ENCODE assay signal across 8 cellular contexts in genomic region chr1:230425252-230426061, GRCh38. TPM values are rescaled to one million over a fixed set of nuclear protein-coding genes. Genes with fewer than 3 reads are reported as not detected.
DNase-seq lines count a peak whose midpoint lies in the region; ATAC-seq and TF ChIP-seq lines count a peak whose summit lies in the region.

No MANE protein-coding gene starts in this region.

- DNase-seq in H9 (no peak), left kidney (ENCODE audit: low read depth, low spot score) (peak; percentile 54), upper lobe of left lung (peak in 1 of 2 donors; percentile 86), NCI-H2171 (lab: John Stamatoyannopoulos, UW) (no peak)
- DNase-seq in activated naive CD8-positive, alpha-beta T cell treated with anti-CD3 and anti-CD28 coated beads for 36 hours = no peak
- DNase-seq in activated effector memory CD4-positive, alpha-beta T cell treated with anti-CD3 and anti-CD28 coated beads, Interleukin-2, amount 50 U/mL, for 16 hours = no peak

- H3K79me2 ChIP-seq in ACC112 (ENCODE audit: control insufficient read depth, insufficient read depth, low read length, unreplicated experiment) (no peaks in the 10 kb centered on the region), H9 (ENCODE audit: insufficient read depth, low read length) (peaks cover 7% of the 10 kb centered on the region; the same call in 1 of the 2 replicates)

- no CpG with 5 or more reads among the region's 103 CpGs for WGBS in H9 (ENCODE audit: extremely low coverage, insufficient read length, low lambda C conversion rate)
- 1 to 20% methylated on average over 2 to 22 of the region's 103 CpGs for WGBS in upper lobe of left lung, 2 donors

- H3K27ac ChIP-seq in ACC112 (ENCODE audit: low read depth, low read length) = no peak overlapping the region
- no peak overlapping the region for H3K27ac ChIP-seq in H9 (ENCODE audit: insufficient read length, low read depth, low read length)
- H3K27ac ChIP-seq in upper lobe of left lung = no peak overlapping the region

- H3K9me3 ChIP-seq in H9 (ENCODE audit: control insufficient read depth, low read depth, low read length) = no peaks in the 10 kb centered on the region
- no peaks in the 10 kb centered on the region for H3K9me3 ChIP-seq in upper lobe of left lung

- H4K20me1 ChIP-seq in H9 (ENCODE audit: control insufficient read depth, insufficient read depth, insufficient read length) = no peaks in the 10 kb centered on the region

- H3K18ac ChIP-seq in H9 (ENCODE audit: insufficient read length, low read depth, low read length) = no peak overlapping the region

- no peak overlapping the region for H4K8ac ChIP-seq in H9 (replicated peaks; ENCODE audit: insufficient read length, low read depth, low read length)

- no peak overlapping the region for H4K5ac ChIP-seq in H9 (ENCODE audit: insufficient read length, low read depth, low read length)

- H2BK20ac ChIP-seq in H9 (ENCODE audit: low read depth, low read length, poor library complexity, severe bottlenecking) = no peak overlapping the region

- no peak overlapping the region for H4K91ac ChIP-seq in H9 (ENCODE audit: insufficient read length, low read depth, low read length)

- no peaks in the 10 kb centered on the region for H3K4me1 ChIP-seq in ACC112 (ENCODE audit: control insufficient read depth, insufficient read depth, low read length, unreplicated experiment)
- H3K4me1 ChIP-seq in H9 (ENCODE audit: insufficient read depth, low read length) = peaks cover 1% of the 10 kb centered on the region; the same call in 1 of the 2 replicates
- peaks cover 7 to 24% (median 15%) of the 10 kb centered on the region in 4 donors for H3K4me1 ChIP-seq in upper lobe of left lung

- no peak overlapping the region for H3K4ac ChIP-seq in H9 (ENCODE audit: low read depth, low read length)

- H3K23me2 ChIP-seq in H9 (ENCODE audit: insufficient read length, low read depth, low read length, poor library complexity, severe bottlenecking) = peaks cover 12% of the 10 kb centered on the region

- H2BK5ac ChIP-seq in H9 (ENCODE audit: insufficient read length, low read length) = no peak overlapping the region

- H3K27me3 ChIP-seq in ACC112 (ENCODE audit: insufficient read depth, low read length) = peaks cover 86% of the 10 kb centered on the region
- H3K27me3 ChIP-seq in H9 (ENCODE audit: insufficient read depth, low read length) = no peaks in the 10 kb centered on the region; the same call in 1 of the 2 replicates
- H3K27me3 ChIP-seq in upper lobe of left lung = peaks cover 0 to 27% (median 7%) of the 10 kb centered on the region in 4 donors

- no peak overlapping the region for H3K27ac Mint-ChIP-seq in H9
- H3K27ac Mint-ChIP-seq in activated naive CD8-positive, alpha-beta T cell treated with anti-CD3 and anti-CD28 coated beads for 36 hours = no peak overlapping the region

- peaks cover 50 to 69% of the 10 kb centered on the region in 2 experiments for H3K4me1 Mint-ChIP-seq in H9
- H3K4me1 Mint-ChIP-seq in activated naive CD8-positive, alpha-beta T cell treated with anti-CD3 and anti-CD28 coated beads for 36 hours = peaks cover 10% of the 10 kb centered on the region

- H2AK5ac ChIP-seq in H9 (ENCODE audit: insufficient read length, low read length) = no peak overlapping the region

- H3K23ac ChIP-seq in H9 (ENCODE audit: insufficient read length, low read depth, low read length) = no peak overlapping the region

- TF ChIP-seq CTCF in H9 (conservative IDR thresholded peaks at IDR 0.05) = no peak
- no peak for TF ChIP-seq CTCF in upper lobe of left lung (IDR thresholded peaks at IDR 0.05)

- H3K14ac ChIP-seq in H9 (ENCODE audit: insufficient read depth, low read length) = no peak overlapping the region

- H3K9ac ChIP-seq in H9 (ENCODE audit: extremely low read depth, insufficient read length, low read length) = no peak overlapping the region

- ATAC-seq in upper lobe of left lung (ENCODE audit: low FRiP score in 2 of 2) (no peak), GM21526 (IDR thresholded peaks at IDR 0.05; ENCODE audit: low FRiP score, unreplicated experiment) (no peak)

- H3K4me2 ChIP-seq in H9 (ENCODE audit: insufficient read depth, insufficient read length, low read length) = peak overlapping the region; percentile 88

- H3K36me3 ChIP-seq in ACC112 (ENCODE audit: insufficient read depth, low read length) (no peaks in the 10 kb centered on the region), upper lobe of left lung (no peaks in the 10 kb centered on the region)

- H3K27me3 Mint-ChIP-seq in H9 (ENCODE audit: low read depth) = peaks cover 25% of the 10 kb centered on the region
- peaks cover 70% of the 10 kb centered on the region for H3K27me3 Mint-ChIP-seq in activated naive CD8-positive, alpha-beta T cell treated with anti-CD3 and anti-CD28 coated beads for 36 hours

- peak overlapping the region; percentile 81 to 90 for H3K4me3 Mint-ChIP-seq in H9
- peak overlapping the region; percentile 43 for H3K4me3 Mint-ChIP-seq in activated naive CD8-positive, alpha-beta T cell treated with anti-CD3 and anti-CD28 coated beads for 36 hours

- no peak overlapping the region for H2BK120ac ChIP-seq in H9 (ENCODE audit: low read depth, low read length, poor library complexity, severe bottlenecking)

- H3K4me3 ChIP-seq in ACC112 (ENCODE audit: low read depth, low read length) (0 out of 2 replicates have a peak overlapping the region, but pooled peaks have one; percentile 28), upper lobe of left lung (peak overlapping the region in 3 of 4 donors; percentile 49 to 74 (median 63))

- H3T11ph ChIP-seq in H9 (ENCODE audit: low read length) = no peak overlapping the region

- peaks cover 8 to 10% (median 10%) of the 10 kb centered on the region in 3 experiments for H3K36me3 Mint-ChIP-seq in H9 (ENCODE audit: insufficient read depth in 1 of 3, low read depth in 3 of 3)
- H3K36me3 Mint-ChIP-seq in activated naive CD8-positive, alpha-beta T cell treated with anti-CD3 and anti-CD28 coated beads for 36 hours = peaks cover 4% of the 10 kb centered on the region

- TF ChIP-seq POLR2A in upper lobe of left lung (IDR thresholded peaks at IDR 0.05) = no peak

- no peak overlapping the region for H2BK12ac ChIP-seq in H9 (ENCODE audit: insufficient read length, low read depth, low read length)

- no peak overlapping the region for H2AFZ ChIP-seq in ACC112 (ENCODE audit: low read length, unreplicated experiment)
- H2AFZ ChIP-seq in H9 (ENCODE audit: low read length) = no peak overlapping the region

- no peak overlapping the region for H3K56ac ChIP-seq in H9 (ENCODE audit: insufficient read length, low read depth, low read length)

- no peak overlapping the region for H2BK15ac ChIP-seq in H9 (ENCODE audit: low read depth, low read length)

- TF ChIP-seq EP300 in upper lobe of left lung (IDR thresholded peaks at IDR 0.05) = no peak

- H3K79me1 ChIP-seq in H9 (ENCODE audit: insufficient read depth, low read depth, low read length, poor library complexity, severe bottlenecking) = no peaks in the 10 kb centered on the region

- H3K9me3 Mint-ChIP-seq in H9 = peaks cover 6 to 7% of the 10 kb centered on the region in 2 experiments
- H3K9me3 Mint-ChIP-seq in activated naive CD8-positive, alpha-beta T cell treated with anti-CD3 and anti-CD28 coated beads for 36 hours = no peaks in the 10 kb centered on the region

RNA-seq across cellular contexts. Expression of gene PGBD5, which starts 0.7 kb away (rescaled TPM):
- total RNA-seq in H9 (2021) (19.0 and 19.1 TPM in 2 replicates), upper lobe of left lung (1 to 10 TPM in 5 of 6 donors, under 1 TPM in 1; 0.78 to 5.0 (median 3.9) TPM)
- not detected for total RNA-seq in activated naive CD8-positive, alpha-beta T cell treated with anti-CD3 and anti-CD28 coated beads for 36 hours
